Comparison of ENCODE assay signal across 8 cellular contexts in genomic region chr7:152760384-152761115, GRCh38. TPM values are rescaled to one million over a fixed set of nuclear protein-coding genes. Genes with fewer than 3 reads are reported as not detected.
DNase-seq lines count a peak whose midpoint lies in the region; ATAC-seq, FAIRE-seq and TF ChIP-seq lines count a peak whose summit lies in the region.

No MANE protein-coding gene starts in this region.

- H3K4me1 Mint-ChIP-seq in type B pancreatic cell (ENCODE audit: unreplicated experiment), result peaks cover 14% of the 10 kb centered on the region

- no peak for TF ChIP-seq RAD21 in HepG2 (CRISPR knock-in tag; IDR thresholded peaks at IDR 0.05)

- TF ChIP-seq CTCF in astrocyte of the cerebellum (IDR thresholded peaks at IDR 0.05; ENCODE audit: low read depth, low read length, missing control alignments) (no peak), HepG2 (CRISPR knock-in tag; IDR thresholded peaks at IDR 0.05) (no peak), type B pancreatic cell (conservative IDR thresholded peaks at IDR 0.05) (no peak)

- POLR2A ChIA-PET in HepG2 (lab: Yijun Ruan, JAX), result no interaction called here

- H3K27me3 ChIP-seq in HepG2 (ENCODE audit: control insufficient read depth in 1 of 2, insufficient read depth in 2 of 2, low read length in 2 of 2), result no peaks in the 10 kb centered on the region; a peak in 1 of 5 replicates

- H3K9me3 ChIP-seq in HepG2 (ENCODE audit: low read length), result no peaks in the 10 kb centered on the region

- in situ Hi-C loops in astrocyte of the cerebellum (cut with HindIII; ENCODE audit: low sequenced_read_pairs), result no loop called here
- in situ Hi-C loops in HepG2 (cut with HindIII; ENCODE audit: extremely low pct_ligation_motif_present, low pct_unique_long_range_greater_than_20kb), result no loop called here

- ATAC-seq in HepG2, result no peak; the same call in 2 of the 3 replicates

- no peaks in the 10 kb centered on the region for H3K36me3 Mint-ChIP-seq in type B pancreatic cell

- no peak; a peak in 1 of 4 replicates for TF ChIP-seq POLR2A in HepG2 (IDR thresholded peaks at IDR 0.05; ENCODE audit: insufficient read depth in 1 of 2, low read depth in 2 of 2, low read length in 2 of 2)

- H3K4me2 ChIP-seq in HepG2 (ENCODE audit: low read depth, low read length), result peak overlapping the region; percentile 74

- no peaks in the 10 kb centered on the region for H4K20me1 ChIP-seq in HepG2 (ENCODE audit: insufficient read depth, low read length)

- H3K4me3 ChIP-seq in astrocyte of the cerebellum (ENCODE audit: low read depth, low read length) (peak overlapping the region; percentile 90), HepG2 (replicated peaks in 1 of 3; ENCODE audit: insufficient read depth in 1 of 3, low read depth in 2 of 3, low read length in 3 of 3) (peak overlapping the region; percentile 58 to 84 (median 81))

- H3K4me3 Mint-ChIP-seq in type B pancreatic cell, result peak overlapping the region; percentile 93

- H3K9me3 Mint-ChIP-seq in type B pancreatic cell, result no peaks in the 10 kb centered on the region

- 6% methylated on average over 14 of the region's 14 CpGs for WGBS in HepG2 (ENCODE audit: low lambda C conversion rate)

- intact Hi-C loops in HepG2 (cut with micrococcal nuclease; ENCODE audit: unreplicated experiment), result no loop called here

- CTCF ChIA-PET in HepG2 (lab: Yijun Ruan, JAX; ENCODE audit: low intra/inter-chr PET ratio, low total read pairs), result no interaction called here

- peak overlapping the region; percentile 95 for H3K9ac ChIP-seq in HepG2 (ENCODE audit: insufficient read depth, low read depth, low read length)

- FAIRE-seq in HepG2 (lab: Jason Lieb, UNC), result no peak

- DNase-seq in NCI-H2171 treated with DMSO at 0.1 percent for 48 hours (lab: John Stamatoyannopoulos, UW), result peak; percentile 34
- no peak for DNase-seq in NCI-H2171 (lab: John Stamatoyannopoulos, UW)
- DNase-seq in LoVo (ENCODE audit: low spot score), result peak; percentile 17
- DNase-seq in astrocyte of the cerebellum (ENCODE audit: low read depth), result no peak
- DNase-seq in HepG2 (ENCODE audit: low spot score), result no peak
- DNase-seq in type B pancreatic cell (ENCODE audit: extremely low spot score, unreplicated experiment), result no peak
- DNase-seq in amygdala (lab: John Stamatoyannopoulos, UW), result no peak
- no peak for DNase-seq in NCI-H1930 (lab: John Stamatoyannopoulos, UW)

- H3K79me2 ChIP-seq in HepG2 (ENCODE audit: insufficient read depth, low read length), result peaks cover 22% of the 10 kb centered on the region

- no peaks in the 10 kb centered on the region for H3K36me3 ChIP-seq in HepG2 (replicated peaks in 1 of 2; ENCODE audit: control insufficient read depth in 1 of 2, insufficient read depth in 2 of 2, low read length in 2 of 2)

- peaks cover 11% of the 10 kb centered on the region for H3K27me3 Mint-ChIP-seq in type B pancreatic cell

- peak overlapping the region; percentile 80 for H3K27ac Mint-ChIP-seq in type B pancreatic cell

- peak overlapping the region; percentile 83 for H3K27ac ChIP-seq in HepG2 (ENCODE audit: extremely low read length, insufficient read depth, low read length)

- no peak overlapping the region for H2AFZ ChIP-seq in HepG2 (ENCODE audit: low read length)

- no peak for TF ChIP-seq EP300 in HepG2 (IDR thresholded peaks at IDR 0.05; ENCODE audit: low read depth in 2 of 2, low read length in 2 of 2)
- TF ChIP-seq EP300 in HepG2 (CRISPR knock-in tag; IDR thresholded peaks at IDR 0.05; ENCODE audit: borderline replicate concordance), result no peak

- H3K4me1 ChIP-seq in HepG2 (ENCODE audit: insufficient read depth, low read length), result peaks cover 16% of the 10 kb centered on the region

- BruUV-seq in HepG2 (replicated peaks; lab: Mats Ljungman, UMichigan), result TSS peak; percentile 75

TF ChIP-seq in HepG2, 621 proteins besides CTCF, POLR2A, EP300 and RAD21:
- TF ChIP-seq MXD4 (CRISPR knock-in tag; IDR thresholded peaks at IDR 0.05), result peak; percentile 14; the same call in 1 of the 2 replicates
- no peak for TF ChIP-seq ZNF225 (CRISPR knock-in tag; IDR thresholded peaks at IDR 0.05)
- TF ChIP-seq ZNF747 (CRISPR knock-in tag; IDR thresholded peaks at IDR 0.05; ENCODE audit: borderline replicate concordance), result peak; percentile 4; the same call in 1 of the 2 replicates
- TF ChIP-seq RFX3 (CRISPR knock-in tag; IDR thresholded peaks at IDR 0.05), result 0 out of 2 replicates have a peak, but pooled peaks have one; percentile 42
- TF ChIP-seq ZNF605 (CRISPR knock-in tag; IDR thresholded peaks at IDR 0.05), result 0 out of 2 replicates have a peak, but pooled peaks have one; percentile 43

RNA-seq across cellular contexts. Expression of gene ACTR3B, which starts 1.0 kb away (rescaled TPM):
- total RNA-seq in HepG2 (2016; rRNA removed; fragmentation: Illumina TruSeq; extraction: Trizol), result 8.2 and 8.5 TPM in 2 replicates
- total RNA-seq in HepG2 (2016; cell fraction: cytosol; rRNA removed; fragmentation: Illumina TruSeq; extraction: Trizol; ENCODE audit: low read depth), result 27.8 and 33.5 TPM in 2 replicates
- total RNA-seq in HepG2 (2016; cell fraction: insoluble cytoplasmic fraction; rRNA removed; fragmentation: Illumina TruSeq; extraction: Trizol), result 6.5 and 8.0 TPM in 2 replicates
- 16.2 and 20.6 TPM in 2 replicates for total RNA-seq in HepG2 (2016; cell fraction: membrane; rRNA removed; fragmentation: Illumina TruSeq; extraction: Trizol)
- 12.5 and 14.1 TPM in 2 replicates for total RNA-seq in HepG2 (2016; cell fraction: nucleus; rRNA removed; fragmentation: Illumina TruSeq; extraction: Trizol)
- 7.7 and 8.8 TPM in 2 replicates for polyA plus RNA-seq in HepG2 (2011; rRNA removed)
- polyA plus RNA-seq in HepG2 (2011; cell fraction: cytosol; rRNA removed), result 7.6 and 9.2 TPM in 2 replicates
- 9.7 and 10.3 TPM in 2 replicates for polyA plus RNA-seq in HepG2 (2011; cell fraction: nucleus; rRNA removed)
- polyA plus RNA-seq in HepG2 (2012), result 8.0 and 8.3 TPM in 2 replicates
- polyA plus RNA-seq in HepG2 (2016; cell fraction: cytosol; fragmentation: Illumina TruSeq; extraction: Trizol; ENCODE audit: low read depth), result 6.3 and 8.5 TPM in 2 replicates
- 9.6 and 10.0 TPM in 2 replicates for polyA plus RNA-seq in HepG2 (2016; cell fraction: insoluble cytoplasmic fraction; fragmentation: Illumina TruSeq; extraction: Trizol; ENCODE audit: low read depth)
- 9.4 and 11.9 TPM in 2 replicates for polyA plus RNA-seq in HepG2 (2016; cell fraction: membrane; fragmentation: Illumina TruSeq; extraction: Trizol; ENCODE audit: low read depth)
- 12.6 and 16.4 TPM in 2 replicates for polyA plus RNA-seq in HepG2 (2016; cell fraction: nucleus; fragmentation: Illumina TruSeq; extraction: Trizol; ENCODE audit: insufficient read depth, low read depth)
- 5.6 and 16.5 TPM in 2 replicates for polyA minus RNA-seq in HepG2 (2011; rRNA and poly(A)+ RNA removed; ENCODE audit: low replicate concordance)
- polyA minus RNA-seq in HepG2 (2011; cell fraction: cytosol; rRNA and poly(A)+ RNA removed), result 4.2 and 6.2 TPM in 2 replicates
- polyA minus RNA-seq in HepG2 (2011; cell fraction: nucleus; rRNA and poly(A)+ RNA removed), result 19.3 and 23.2 TPM in 2 replicates
- 9.2 and 19.8 TPM in 2 replicates for total RNA-seq in type B pancreatic cell (ENCODE audit: low replicate concordance)

Comparison
In these comparisons a context has a peak if more than half of its experiments do, and no peak if none do; other contexts are left out.
1. DNase-seq: peak in NCI-H2171 treated with DMSO at 0.1 percent for 48 hours (single experiment) and LoVo (single experiment); none in NCI-H2171 (single experiment), astrocyte of the cerebellum (single experiment), HepG2 (single experiment), type B pancreatic cell (single experiment), amygdala (0 of 56) and NCI-H1930 (0 of 2).